Comparison of ENCODE assay signal across 22 cellular contexts in the genomic region with DNA sequence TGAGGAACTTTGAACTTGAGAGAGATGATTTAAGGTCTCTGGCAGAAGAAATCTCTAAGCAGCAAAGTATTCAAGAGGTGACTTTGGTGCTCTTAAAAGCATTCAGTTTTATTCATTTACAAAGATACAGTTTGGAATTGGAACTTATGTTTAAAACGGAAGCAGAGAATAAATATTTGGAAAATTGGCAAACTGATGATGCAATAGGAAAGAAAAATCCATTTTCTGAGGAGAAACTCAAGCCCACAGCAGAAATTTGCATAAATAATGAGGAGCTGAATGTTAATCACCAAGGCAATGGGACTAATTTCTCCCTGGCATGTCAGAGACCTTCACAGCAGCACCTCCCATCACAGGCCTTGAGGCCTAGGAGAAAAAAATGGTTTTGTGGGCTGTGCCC.
DNase-seq lines count a peak whose midpoint lies in the region; ATAC-seq and TF ChIP-seq lines count a peak whose summit lies in the region.
"Had no signal": no experiment of that assay in that cellular context is flagged by ENCODE, and none has a peak within 500 bp of the region (broad histone marks: within the 10 kb centered on the region; RNA-seq: fewer than 3 reads in every experiment).

No MANE protein-coding gene starts in this region.

- no peak overlapping the region for H3K9ac ChIP-seq in IMR-90 (ENCODE audit: low read depth, low read length)
- H3K9ac ChIP-seq: BLaER1 had no signal

- no peak overlapping the region for H3K4me3 ChIP-seq in HEK293 (ENCODE audit: low read depth, low read length)
- H3K4me3 ChIP-seq in IMR-90 (ENCODE audit: insufficient read depth, low read depth, low read length): no peak overlapping the region
- H3K4me3 ChIP-seq in iPS DF 6.9 (ENCODE audit: low read length): 0 out of 2 replicates have a peak overlapping the region, but pooled peaks have one; percentile 9
- H3K4me3 ChIP-seq: BLaER1, GM12878 had no signal

- no peak for TF ChIP-seq CTCF in HEK293 (tag by site-specific recombination; IDR thresholded peaks at IDR 0.05)
- no peak for TF ChIP-seq CTCF in IMR-90 (conservative IDR thresholded peaks at IDR 0.05; ENCODE audit: low read depth, low read length)

- no peak overlapping the region for H2BK15ac ChIP-seq in IMR-90 (ENCODE audit: low read depth, low read length)

- intact Hi-C loops in IMR-90 (cut with micrococcal nuclease): no loop called here

- TF ChIP-seq POLR2A in IMR-90 (IDR thresholded peaks at IDR 0.05; ENCODE audit: low read depth, low read length): no peak

- no peaks in the 10 kb centered on the region for H3K9me1 ChIP-seq in IMR-90 (ENCODE audit: insufficient read depth, low read length)

- H4K20me1 ChIP-seq in IMR-90 (ENCODE audit: insufficient read depth, low read length): no peaks in the 10 kb centered on the region
- H4K20me1 ChIP-seq: BLaER1 had no signal

- no peak for ATAC-seq in IMR-90 (ENCODE audit: low read depth)
- no peak for ATAC-seq in GM18867 (IDR thresholded peaks at IDR 0.05; ENCODE audit: unreplicated experiment)
- ATAC-seq: GM12878 had no signal

- H4K8ac ChIP-seq in IMR-90 (ENCODE audit: low read depth in 2 of 2, low read length in 2 of 2): no peak overlapping the region

- no peak for TF ChIP-seq RAD21 in IMR-90 (IDR thresholded peaks at IDR 0.05; ENCODE audit: low read length)

- H3K23ac ChIP-seq in IMR-90 (ENCODE audit: low read depth, low read length): no peak overlapping the region

- H2AK9ac ChIP-seq in IMR-90 (replicated peaks; ENCODE audit: low read depth, low read length, poor library complexity): no peak overlapping the region

- no peaks in the 10 kb centered on the region for H3K36me3 ChIP-seq in HEK293 (ENCODE audit: control insufficient read depth in 2 of 2, insufficient read depth in 1 of 2, low read length in 2 of 2)
- no peaks in the 10 kb centered on the region for H3K36me3 ChIP-seq in IMR-90 (ENCODE audit: control insufficient read depth, insufficient read depth, low read length)
- no peaks in the 10 kb centered on the region for H3K36me3 ChIP-seq in iPS DF 6.9 (ENCODE audit: control insufficient read depth, insufficient read depth, low read length)
- H3K36me3 ChIP-seq: BE2C, BLaER1 had no signal

- H3K18ac ChIP-seq in IMR-90 (ENCODE audit: low read depth, low read length): no peak overlapping the region

- H2BK120ac ChIP-seq in IMR-90 (ENCODE audit: low read depth, low read length): no peak overlapping the region

- CTCF ChIA-PET in HEK293 (lab: Yijun Ruan, JAX): no interaction called here
- CTCF ChIA-PET in IMR-90 (lab: Yijun Ruan, JAX): no interaction called here

- H3K27ac ChIP-seq in HEK293 (ENCODE audit: extremely low read depth, low read depth, low read length) (no peak overlapping the region), IMR-90 (ENCODE audit: insufficient read depth, low read length) (no peak overlapping the region), iPS DF 6.9 (ENCODE audit: low read length) (no peak overlapping the region)
- H3K27ac ChIP-seq: BLaER1 had no signal

- H2BK20ac ChIP-seq in IMR-90 (ENCODE audit: low read depth, low read length): no peak overlapping the region

- H4K5ac ChIP-seq in IMR-90 (ENCODE audit: low read depth, low read length): no peak overlapping the region

- BruUV-seq in IMR-90 (replicated peaks; lab: Mats Ljungman, UMichigan): no TSS peak

- no peak overlapping the region for H4K91ac ChIP-seq in IMR-90 (ENCODE audit: insufficient read depth, low read depth, low read length)

- no peak overlapping the region for H2AFZ ChIP-seq in IMR-90 (replicated peaks; ENCODE audit: low read length, poor library complexity)

- no peaks in the 10 kb centered on the region for H3K79me1 ChIP-seq in IMR-90 (ENCODE audit: low read depth in 1 of 2, low read length in 2 of 2)

- H3K14ac ChIP-seq in IMR-90 (replicated peaks; ENCODE audit: low read depth, low read length): no peak overlapping the region

- no peak overlapping the region for H2AK5ac ChIP-seq in IMR-90 (ENCODE audit: low read depth, low read length)

- dilution Hi-C loops in IMR-90 (cut with HindIII; ENCODE audit: low sequenced_read_pairs, unreplicated experiment): no loop called here

- H3K56ac ChIP-seq in IMR-90 (ENCODE audit: extremely low read depth, insufficient read depth, low read length): no peak overlapping the region

- POLR2A ChIA-PET in HEK293 (lab: Yijun Ruan, JAX) (no interaction called here), IMR-90 (lab: Charles Lee; ENCODE audit: unreplicated experiment) (no interaction called here)

- H3K4ac ChIP-seq in IMR-90 (ENCODE audit: low read depth, low read length): no peak overlapping the region

- no CpG with 5 or more reads among the region's 1 CpG for WGBS in IMR-90 (ENCODE audit: extremely low coverage in 2 of 2, insufficient read length in 1 of 2), 2 experiments
- no CpG with 5 or more reads among the region's 1 CpG for WGBS in iPS DF 6.9 (ENCODE audit: insufficient coverage, insufficient read length)

- in situ Hi-C loops in IMR-90 (cut with MboI; ENCODE audit: low sequenced_read_pairs): no loop called here

- DNase-seq in IMR-90 (no peak), iPS DF 6.9 (ENCODE audit: low read depth, low spot score) (no peak), NCI-H1105 (lab: John Stamatoyannopoulos, UW) (no peak)
- DNase-seq: 8988T; ACHN; BE2C; C1 segment of cervical spinal cord; CD4-positive, alpha-beta memory T cell; CD4-positive, CD25-positive, alpha-beta regulatory T cell; CD8-positive, alpha-beta memory T cell; COR-L47; DMS 273 treated with DMSO at 0.1 percent for 48 hours; DMS153; DMS53; DMS79; DND-41; EL; GDM1 had no signal

- no peaks in the 10 kb centered on the region for H3K27me3 ChIP-seq in IMR-90 (ENCODE audit: control insufficient read depth, insufficient read depth, low read length)
- no peaks in the 10 kb centered on the region for H3K27me3 ChIP-seq in iPS DF 6.9 (ENCODE audit: control insufficient read depth, insufficient read depth, low read length)
- H3K27me3 ChIP-seq: BE2C, BLaER1 had no signal

- H3K4me1 ChIP-seq in HEK293 (ENCODE audit: control insufficient read depth, insufficient read depth, low read length): no peaks in the 10 kb centered on the region
- H3K4me1 ChIP-seq in IMR-90 (ENCODE audit: control insufficient read depth, insufficient read depth, low read length): no peaks in the 10 kb centered on the region
- H3K4me1 ChIP-seq in iPS DF 6.9 (ENCODE audit: control insufficient read depth, insufficient read depth, low read length): no peaks in the 10 kb centered on the region
- H3K4me1 ChIP-seq: BE2C, BLaER1 had no signal

- H2BK5ac ChIP-seq in IMR-90 (ENCODE audit: low read depth, low read length, poor library complexity, severe bottlenecking): no peak overlapping the region

- no peak overlapping the region for H3K4me2 ChIP-seq in IMR-90 (ENCODE audit: low read depth, low read length)
- H3K4me2 ChIP-seq: BLaER1 had no signal

- H3K9me3 ChIP-seq in HEK293 (ENCODE audit: control insufficient read depth, insufficient read depth, low read depth, low read length): no peaks in the 10 kb centered on the region
- H3K9me3 ChIP-seq in IMR-90 (ENCODE audit: control insufficient read depth, insufficient read depth, low read length): peaks cover 5% of the 10 kb centered on the region
- H3K9me3 ChIP-seq in iPS DF 6.9 (ENCODE audit: control insufficient read depth, insufficient read depth, low read length): no peaks in the 10 kb centered on the region; the same call in 1 of the 2 replicates
- H3K9me3 ChIP-seq: BE2C had no signal

TF ChIP-seq in HEK293, 187 proteins besides CTCF, POLR2A, EP300 and RAD21:
- TF ChIP-seq ZNF248 (tag by site-specific recombination; IDR thresholded peaks at IDR 0.05) (no peak), ZNF585B (tag by site-specific recombination; IDR thresholded peaks at IDR 0.05) (peak; percentile 52), ZNF529 (tag by site-specific recombination; IDR thresholded peaks at IDR 0.05; ENCODE audit: insufficient replicate concordance) (no peak)

TF ChIP-seq in IMR-90, 13 proteins besides CTCF, POLR2A, EP300 and RAD21:
- TF ChIP-seq CEBPB (IDR thresholded peaks at IDR 0.05; ENCODE audit: low read depth, low read length): peak; percentile 54; the same call in 1 of the 2 replicates
- no peak for TF ChIP-seq MAZ (IDR thresholded peaks at IDR 0.05; ENCODE audit: borderline replicate concordance, low read depth, low read length)
